16 cellular contexts compared by ENCODE assay signal in the genomic region with DNA sequence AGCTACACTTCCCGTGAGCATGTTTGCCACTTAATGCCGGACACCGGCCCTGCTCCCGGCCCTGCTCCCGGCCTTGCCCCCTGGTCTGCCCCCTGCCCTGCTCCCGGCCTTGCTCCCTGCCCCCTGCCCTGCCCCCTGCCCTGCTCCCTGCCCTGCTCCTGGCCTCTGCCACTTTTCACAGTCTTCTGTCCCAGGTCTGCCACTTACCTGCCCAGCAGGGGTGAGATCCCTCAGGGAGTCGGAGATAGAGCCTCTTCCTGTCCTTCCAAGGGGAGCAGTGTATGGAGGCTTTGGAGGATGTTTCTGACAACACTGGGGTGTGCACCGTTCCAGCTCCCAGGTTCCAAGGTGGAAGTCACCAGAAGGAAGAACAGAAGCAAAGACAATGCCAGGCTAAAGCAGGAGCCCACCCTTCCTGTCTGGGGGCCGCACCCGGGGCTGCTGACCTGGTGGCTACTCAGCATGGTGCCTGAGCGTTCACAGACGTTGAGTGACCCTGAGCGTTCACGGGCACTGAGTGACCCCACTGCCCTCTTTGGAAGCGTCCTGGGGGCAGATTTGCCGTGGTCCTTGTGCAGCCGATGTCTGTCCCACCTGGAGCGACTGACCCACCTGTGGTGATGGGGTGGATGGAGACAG.
DNase-seq lines count a peak whose midpoint lies in the region; ATAC-seq and TF ChIP-seq lines count a peak whose summit lies in the region.
"Had no signal": no experiment of that assay in that cellular context is flagged by ENCODE, and none has a peak within 500 bp of the region (broad histone marks: within the 10 kb centered on the region; RNA-seq: fewer than 3 reads in every experiment).

No MANE protein-coding gene starts in this region.

- H3K36me3 ChIP-seq in BLaER1 treated with 17β-estradiol and CSF1 and Interleukin-3, amounts not matched to agents 10 nM and 100 nM: no peaks in the 10 kb centered on the region
- H3K36me3 ChIP-seq in gastroesophageal sphincter: no peaks in the 10 kb centered on the region
- H3K36me3 ChIP-seq: neural progenitor cell, SJCRH30 had no signal

- H3K4me3 Mint-ChIP-seq in osteocyte (ENCODE audit: unreplicated experiment): no peak overlapping the region
- H3K4me3 Mint-ChIP-seq: dendritic cell treated with granulocyte-macrophage colony-stimulating factor and Interleukin-4, amounts not matched to agents 40 ng/mL and 50 ng/mL, for 4 days; neural progenitor cell had no signal

- peaks cover 44 to 78% (median 61%) of the 10 kb centered on the region in 10 experiments for H3K4me1 ChIP-seq in BLaER1 treated with 17β-estradiol and CSF1 and Interleukin-3, amounts not matched to agents 10 nM and 100 nM
- peaks cover 0 to 37% (median 7%) of the 10 kb centered on the region in 3 donors for H3K4me1 ChIP-seq in gastroesophageal sphincter
- H3K4me1 ChIP-seq: SJCRH30 had no signal

- TF ChIP-seq POLR2A in gastroesophageal sphincter (IDR thresholded peaks at IDR 0.05): no peak

- peak overlapping the region in 3 of 11 experiments; percentile 19 to 34 (median 30); a peak in 2 of 22 replicates for H3K9ac ChIP-seq in BLaER1 treated with 17β-estradiol and CSF1 and Interleukin-3, amounts not matched to agents 10 nM and 100 nM
- H3K9ac ChIP-seq: neural progenitor cell had no signal

- peak overlapping the region in 2 of 11 experiments; percentile 4 to 84; a peak in 3 of 22 replicates for H3K27ac ChIP-seq in BLaER1 treated with 17β-estradiol and CSF1 and Interleukin-3, amounts not matched to agents 10 nM and 100 nM
- no peak overlapping the region for H3K27ac ChIP-seq in gastroesophageal sphincter
- H3K27ac ChIP-seq: C4-2B, neural progenitor cell, SJCRH30 had no signal

- H3K27me3 Mint-ChIP-seq in osteocyte (ENCODE audit: unreplicated experiment): no peaks in the 10 kb centered on the region

- peaks cover 0 to 9% (median 0%) of the 10 kb centered on the region in 11 experiments; a peak in 3 of 22 replicates for H4K20me1 ChIP-seq in BLaER1 treated with 17β-estradiol and CSF1 and Interleukin-3, amounts not matched to agents 10 nM and 100 nM

- DNase-seq in activated CD4-positive, CD25-positive, alpha-beta regulatory T cell treated with anti-CD3 and anti-CD28 coated beads, Interleukin-2, amount 50 U/mL, for 72 hours: peak; percentile 21
- DNase-seq in activated CD4-positive, CD25-positive, alpha-beta regulatory T cell (lab: John Stamatoyannopoulos, UW): no peak
- peak; percentile 39 for DNase-seq in ecto neural progenitor cell (ENCODE audit: low spot score)
- DNase-seq in osteocyte (ENCODE audit: extremely low spot score, unreplicated experiment): peak; percentile 81
- DNase-seq: 8988T, erythroblast, NCI-H2029, SJCRH30, T-helper 9 cell had no signal

- TF ChIP-seq CTCF in osteocyte (IDR thresholded peaks at IDR 0.05) (no peak), gastroesophageal sphincter (IDR thresholded peaks at IDR 0.05) (no peak)

- no peak overlapping the region for H3K4me3 ChIP-seq in BLaER1 treated with 17β-estradiol and CSF1 and Interleukin-3, amounts not matched to agents 10 nM and 100 nM
- H3K4me3 ChIP-seq in gastroesophageal sphincter: no peak overlapping the region
- H3K4me3 ChIP-seq: neural progenitor cell, SJCRH30 had no signal

- H3K27ac Mint-ChIP-seq in osteocyte (ENCODE audit: unreplicated experiment): no peak overlapping the region
- H3K27ac Mint-ChIP-seq: dendritic cell treated with granulocyte-macrophage colony-stimulating factor and Interleukin-4, amounts not matched to agents 40 ng/mL and 50 ng/mL, for 4 days had no signal

- H3K4me1 Mint-ChIP-seq in osteocyte (ENCODE audit: unreplicated experiment): no peaks in the 10 kb centered on the region

- no peaks in the 10 kb centered on the region for H3K9me3 ChIP-seq in BLaER1 treated with 17β-estradiol and CSF1 and Interleukin-3, amounts not matched to agents 10 nM and 100 nM (replicated peaks in 1 of 11)
- H3K9me3 ChIP-seq in gastroesophageal sphincter: no peaks in the 10 kb centered on the region
- H3K9me3 ChIP-seq: SJCRH30 had no signal

- H3K36me3 Mint-ChIP-seq in osteocyte (ENCODE audit: unreplicated experiment): no peaks in the 10 kb centered on the region
- H3K36me3 Mint-ChIP-seq: neural progenitor cell had no signal

- no peak for ATAC-seq in gastroesophageal sphincter
- ATAC-seq in SK-N-SH treated with all-trans-retinoic acid at 6 μM for 48 hours: no peak
- no peak for ATAC-seq in GM21360 (IDR thresholded peaks at IDR 0.05; ENCODE audit: unreplicated experiment)

- H3K27me3 ChIP-seq in BLaER1 treated with 17β-estradiol and CSF1 and Interleukin-3, amounts not matched to agents 10 nM and 100 nM: peaks cover 0 to 63% (median 0%) of the 10 kb centered on the region in 11 experiments; a peak in 6 of 22 replicates
- H3K27me3 ChIP-seq in gastroesophageal sphincter: no peaks in the 10 kb centered on the region
- H3K27me3 ChIP-seq: neural progenitor cell, SJCRH30 had no signal

- TF ChIP-seq EP300 in gastroesophageal sphincter (IDR thresholded peaks at IDR 0.05): no peak

- peaks cover 2% of the 10 kb centered on the region for H3K9me3 Mint-ChIP-seq in osteocyte (ENCODE audit: unreplicated experiment)
- H3K9me3 Mint-ChIP-seq: dendritic cell treated with granulocyte-macrophage colony-stimulating factor and Interleukin-4, amounts not matched to agents 40 ng/mL and 50 ng/mL, for 4 days; neural progenitor cell had no signal

- WGBS in gastroesophageal sphincter (ENCODE audit: low coverage in 1 of 2), 2 donors: 87 to 100% methylated on average over 1 to 3 of the region's 18 CpGs

- H3K4me2 ChIP-seq in BLaER1 treated with 17β-estradiol and CSF1 and Interleukin-3, amounts not matched to agents 10 nM and 100 nM: peak overlapping the region; percentile 80 to 97 (median 93); a peak in 21 of 22 replicates
- H3K4me2 ChIP-seq: neural progenitor cell had no signal

TF ChIP-seq in SK-N-SH treated with all-trans-retinoic acid at 6 μM for 48 hours, 23 proteins besides CTCF, POLR2A, EP300 and RAD21 (continues in another document):
- TF ChIP-seq BACH2 (CRISPR knock-in tag; IDR thresholded peaks at IDR 0.05; ENCODE audit: borderline replicate concordance) (no peak), PPARA (CRISPR knock-in tag; IDR thresholded peaks at IDR 0.05; ENCODE audit: borderline replicate concordance) (no peak), TOX (CRISPR knock-in tag; IDR thresholded peaks at IDR 0.05; ENCODE audit: borderline replicate concordance) (no peak), TCF4 (CRISPR knock-in tag; IDR thresholded peaks at IDR 0.05; ENCODE audit: borderline replicate concordance) (no peak), SNAI2 (CRISPR knock-in tag; IDR thresholded peaks at IDR 0.05) (no peak), POU6F1 (CRISPR knock-in tag; IDR thresholded peaks at IDR 0.05; ENCODE audit: borderline replicate concordance, low read depth) (no peak), CSRNP3 (CRISPR knock-in tag; IDR thresholded peaks at IDR 0.05) (no peak)
- TF ChIP-seq, protein P1, sequence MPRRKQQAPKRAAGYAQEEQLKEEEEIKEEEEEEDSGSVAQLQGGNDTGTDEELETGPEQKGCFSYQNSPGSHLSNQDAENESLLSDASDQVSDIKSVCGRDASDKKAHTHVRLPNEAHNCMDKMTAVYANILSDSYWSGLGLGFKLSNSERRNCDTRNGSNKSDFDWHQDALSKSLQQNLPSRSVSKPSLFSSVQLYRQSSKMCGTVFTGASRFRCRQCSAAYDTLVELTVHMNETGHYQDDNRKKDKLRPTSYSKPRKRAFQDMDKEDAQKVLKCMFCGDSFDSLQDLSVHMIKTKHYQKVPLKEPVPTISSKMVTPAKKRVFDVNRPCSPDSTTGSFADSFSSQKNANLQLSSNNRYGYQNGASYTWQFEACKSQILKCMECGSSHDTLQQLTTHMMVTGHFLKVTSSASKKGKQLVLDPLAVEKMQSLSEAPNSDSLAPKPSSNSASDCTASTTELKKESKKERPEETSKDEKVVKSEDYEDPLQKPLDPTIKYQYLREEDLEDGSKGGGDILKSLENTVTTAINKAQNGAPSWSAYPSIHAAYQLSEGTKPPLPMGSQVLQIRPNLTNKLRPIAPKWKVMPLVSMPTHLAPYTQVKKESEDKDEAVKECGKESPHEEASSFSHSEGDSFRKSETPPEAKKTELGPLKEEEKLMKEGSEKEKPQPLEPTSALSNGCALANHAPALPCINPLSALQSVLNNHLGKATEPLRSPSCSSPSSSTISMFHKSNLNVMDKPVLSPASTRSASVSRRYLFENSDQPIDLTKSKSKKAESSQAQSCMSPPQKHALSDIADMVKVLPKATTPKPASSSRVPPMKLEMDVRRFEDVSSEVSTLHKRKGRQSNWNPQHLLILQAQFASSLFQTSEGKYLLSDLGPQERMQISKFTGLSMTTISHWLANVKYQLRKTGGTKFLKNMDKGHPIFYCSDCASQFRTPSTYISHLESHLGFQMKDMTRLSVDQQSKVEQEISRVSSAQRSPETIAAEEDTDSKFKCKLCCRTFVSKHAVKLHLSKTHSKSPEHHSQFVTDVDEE (CRISPR knock-in tag; IDR thresholded peaks at IDR 0.05): no peak

Comparison
In these comparisons a context has a peak if more than half of its experiments do, and no peak if none do; other contexts are left out.
1. DNase-seq: peak in activated CD4-positive, CD25-positive, alpha-beta regulatory T cell treated with anti-CD3 and anti-CD28 coated beads, Interleukin-2, amount 50 U/mL, for 72 hours (single experiment), ecto neural progenitor cell (single experiment) and osteocyte (single experiment); none in activated CD4-positive, CD25-positive, alpha-beta regulatory T cell (0 of 4).